10 cellular contexts compared by ENCODE assay signal in the genomic region with DNA sequence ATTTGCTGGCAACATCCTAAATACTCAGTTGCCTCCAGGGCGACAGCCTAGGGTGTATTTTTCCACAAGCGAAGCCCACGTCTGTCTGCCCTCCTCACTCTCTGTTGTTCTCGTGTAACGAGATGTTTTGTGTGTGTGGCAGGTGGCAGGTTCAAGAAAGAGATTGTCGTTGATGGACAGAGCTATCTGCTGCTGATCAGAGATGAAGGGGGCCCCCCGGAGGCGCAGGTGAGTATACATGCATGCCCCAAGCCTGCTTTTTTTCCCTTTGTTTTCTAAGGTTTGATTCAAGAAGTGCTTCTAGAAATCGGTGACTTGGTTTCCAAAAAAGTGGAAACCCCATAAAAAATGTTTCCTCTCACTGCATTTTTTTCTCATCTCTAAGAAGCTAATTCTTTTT.
A peak's percentile ranks its signal among the peaks of the same experiment; 100 is the strongest.
DNase-seq lines count a peak whose midpoint lies in the region; ATAC-seq and TF ChIP-seq lines count a peak whose summit lies in the region.
"Had no signal": no experiment of that assay in that cellular context is flagged by ENCODE, and none has a peak within 500 bp of the region (broad histone marks: within the 10 kb centered on the region; RNA-seq: fewer than 3 reads in every experiment).

No MANE protein-coding gene starts in this region.

- no peak overlapping the region for H3K4me2 ChIP-seq in neural cell (ENCODE audit: low read length)

- H3K4me1 Mint-ChIP-seq in brain = peaks cover 20% of the 10 kb centered on the region

- TF ChIP-seq CTCF in brain (conservative IDR thresholded peaks at IDR 0.05) (peak; percentile 13 to 56), neural cell (IDR thresholded peaks at IDR 0.05; ENCODE audit: poor library complexity, severe bottlenecking) (peak; percentile 68), ascending aorta (IDR thresholded peaks at IDR 0.05) (no peak), adrenal gland (IDR thresholded peaks at IDR 0.05) (no peak)

- no peak overlapping the region for H2AFZ ChIP-seq in neural cell (ENCODE audit: low read depth, low read length)

- peak; percentile 69 for TF ChIP-seq RAD21 in neural cell (conservative IDR thresholded peaks at IDR 0.05)

- H3K36me3 Mint-ChIP-seq in brain = peaks cover 67% of the 10 kb centered on the region

- peak overlapping the region in 3 of 5 experiments; percentile 21 to 39 (median 23) for H3K27ac Mint-ChIP-seq in brain

- H3K9me3 ChIP-seq in neural cell (ENCODE audit: low read length) (no peaks in the 10 kb centered on the region), ascending aorta (no peaks in the 10 kb centered on the region), adrenal gland (replicated peaks in 1 of 3) (no peaks in the 10 kb centered on the region)
- H3K9me3 ChIP-seq: upper lobe of left lung had no signal

- H3K79me2 ChIP-seq in neural cell (replicated peaks; ENCODE audit: insufficient read depth, low read length) = no peaks in the 10 kb centered on the region

- H3K27ac ChIP-seq in neural cell (ENCODE audit: low read length) (no peak overlapping the region), ascending aorta (no peak overlapping the region), adrenal gland (no peak overlapping the region)
- H3K27ac ChIP-seq: C4-2B, upper lobe of left lung had no signal

- H3K4me3 ChIP-seq in neural cell (ENCODE audit: low read length) (no peak overlapping the region), ascending aorta (no peak overlapping the region), adrenal gland (no peak overlapping the region)
- H3K4me3 ChIP-seq: upper lobe of left lung had no signal

- H4K20me1 ChIP-seq in neural cell (ENCODE audit: insufficient read depth) = no peaks in the 10 kb centered on the region

- H3K4me3 Mint-ChIP-seq in brain = no peak overlapping the region

- peak; percentile 72 for TF ChIP-seq EP300 in neural cell (conservative IDR thresholded peaks at IDR 0.05; ENCODE audit: poor library complexity, severe bottlenecking)

- H3K9ac ChIP-seq in neural cell (ENCODE audit: low read length) = no peak overlapping the region

- H3K9me3 Mint-ChIP-seq in brain = no peaks in the 10 kb centered on the region

- peaks cover 3% of the 10 kb centered on the region for H3K27me3 Mint-ChIP-seq in brain

- no peaks in the 10 kb centered on the region for H3F3A ChIP-seq in neural cell (ENCODE audit: insufficient read depth, low read length, poor library complexity, severe bottlenecking)

- no peaks in the 10 kb centered on the region for H3K27me3 ChIP-seq in neural cell (ENCODE audit: insufficient read depth, low read depth, low read length)
- H3K27me3 ChIP-seq in ascending aorta = no peaks in the 10 kb centered on the region
- no peaks in the 10 kb centered on the region for H3K27me3 ChIP-seq in adrenal gland
- H3K27me3 ChIP-seq: upper lobe of left lung had no signal

- peak; percentile 23 to 80 (median 44) for DNase-seq in NCI-H1417 (lab: John Stamatoyannopoulos, UW)
- DNase-seq in NCI-H1417 treated with DMSO at 0.1 percent for 48 hours (lab: John Stamatoyannopoulos, UW) = no peak
- DNase-seq in NCI-H2029 (lab: John Stamatoyannopoulos, UW) = peak; percentile 14
- no peak for DNase-seq in ascending aorta (ENCODE audit: low spot score in 2 of 2)
- no peak for DNase-seq in adrenal gland

- H3K36me3 ChIP-seq in neural cell (ENCODE audit: insufficient read depth, low read length) (no peaks in the 10 kb centered on the region), ascending aorta (no peaks in the 10 kb centered on the region), adrenal gland (replicated peaks in 1 of 2) (no peaks in the 10 kb centered on the region)

- no peaks in the 10 kb centered on the region for H3K9me2 ChIP-seq in neural cell (ENCODE audit: insufficient read depth, low read length)

- intact Hi-C loops in ascending aorta (cut with DNase I) (loop anchor here (10.0 kb wide), 2 partner anchors 606 to 1196 kb away; no protein-coding TSS in a partner anchor), adrenal gland (cut with DNase I) (loop anchor here in 1 of 2 donors (5.0 kb wide), 1 partner anchor 144 kb away; no protein-coding TSS in a partner anchor)

- WGBS in adrenal gland, 4 donors = 73 to 83% (median 78%) methylated on average over 9 of the region's 9 CpGs

- TF ChIP-seq POLR2A in adrenal gland (IDR thresholded peaks at IDR 0.05) = no peak

- ATAC-seq in HG02981 (IDR thresholded peaks at IDR 0.05; ENCODE audit: unreplicated experiment) = no peak

- H3K4me1 ChIP-seq in ascending aorta (no peaks in the 10 kb centered on the region), adrenal gland (replicated peaks in 1 of 2) (no peaks in the 10 kb centered on the region)
- H3K4me1 ChIP-seq: upper lobe of left lung had no signal

TF ChIP-seq in neural cell, 6 proteins besides CTCF, POLR2A, EP300 and RAD21:
- TF ChIP-seq EZH2 (IDR thresholded peaks at IDR 0.05; ENCODE audit: borderline replicate concordance, insufficient read depth, low read length, poor library complexity, severe bottlenecking) (no peak), POLR2AphosphoS5 (IDR thresholded peaks at IDR 0.05) (peak; percentile 20), SMC3 (conservative IDR thresholded peaks at IDR 0.05; ENCODE audit: poor library complexity) (peak; percentile 58)

Comparison
In these comparisons a context has a peak if more than half of its experiments do, and no peak if none do; other contexts are left out.
1. DNase-seq: peak in NCI-H1417 (3 of 3) and NCI-H2029 (single experiment); none in NCI-H1417 treated with DMSO at 0.1 percent for 48 hours (single experiment), ascending aorta (0 of 2) and adrenal gland (0 of 7).
2. CTCF ChIP-seq: peak in brain (2 of 2) and neural cell (single experiment); none in ascending aorta (0 of 3) and adrenal gland (0 of 6).